ENCODE assay signal across 11 cellular contexts in the genomic region with DNA sequence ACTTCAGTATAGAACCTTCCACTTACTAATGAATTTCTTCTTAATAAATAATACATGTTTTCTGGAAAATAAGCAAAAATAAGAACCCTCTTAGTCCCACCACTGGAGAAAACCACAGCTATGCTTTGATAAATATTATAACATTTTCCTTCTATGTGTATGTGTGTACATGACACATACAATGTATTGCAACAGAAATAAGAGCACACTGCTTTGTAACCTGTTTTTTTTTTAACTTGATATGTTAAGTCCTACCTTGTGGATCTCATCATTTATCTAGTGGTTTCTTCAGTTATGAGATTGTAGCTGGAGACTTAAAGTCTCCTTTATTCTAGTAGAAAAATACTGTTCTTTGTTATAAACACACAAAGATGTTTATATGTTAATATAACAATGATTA. TPM values are rescaled to one million over a fixed set of nuclear protein-coding genes. Genes with fewer than 3 reads are reported as not detected.
DNase-seq lines count a peak whose midpoint lies in the region; ATAC-seq and TF ChIP-seq lines count a peak whose summit lies in the region.
"Had no signal": no experiment of that assay in that cellular context is flagged by ENCODE, and none has a peak within 500 bp of the region (broad histone marks: within the 10 kb centered on the region; RNA-seq: fewer than 3 reads in every experiment).

No MANE protein-coding gene starts in this region.

- TF ChIP-seq CTCF in transverse colon (IDR thresholded peaks at IDR 0.05): no peak

- no peak for TF ChIP-seq EP300 in transverse colon (IDR thresholded peaks at IDR 0.05; ENCODE audit: low read depth)

- H3K27me3 Mint-ChIP-seq in activated naive CD4-positive, alpha-beta T cell treated with anti-CD3 and anti-CD28 coated beads for 36 hours (ENCODE audit: low read depth): no peaks in the 10 kb centered on the region
- H3K27me3 Mint-ChIP-seq in activated naive CD8-positive, alpha-beta T cell treated with anti-CD3 and anti-CD28 coated beads for 36 hours: no peaks in the 10 kb centered on the region

- H3K36me3 ChIP-seq in mesenchymal stem cell (ENCODE audit: control insufficient read depth in 1 of 2, insufficient read depth in 2 of 2, low read depth in 1 of 2, low read length in 2 of 2): peaks cover 2 to 30% of the 10 kb centered on the region in 2 experiments
- peaks cover 0 to 3% (median 0%) of the 10 kb centered on the region in 4 donors for H3K36me3 ChIP-seq in transverse colon
- H3K36me3 ChIP-seq: thoracic aorta had no signal

- H3K14ac ChIP-seq in mesenchymal stem cell (ENCODE audit: low read length in 2 of 2): no peak overlapping the region

- H3K4me1 ChIP-seq in mesenchymal stem cell (ENCODE audit: control insufficient read depth, insufficient read depth, low read depth, low read length) (peaks cover 6% of the 10 kb centered on the region), transverse colon (peaks cover 2 to 42% (median 20%) of the 10 kb centered on the region in 4 donors)

- DNase-seq in activated naive CD4-positive, alpha-beta T cell treated with anti-CD3 and anti-CD28 coated beads for 36 hours: no peak
- DNase-seq in activated naive CD4-positive, alpha-beta T cell treated with anti-CD3 and anti-CD28 coated beads, Interleukin-2, amount 50 U/mL, for 16 hours: no peak
- DNase-seq in activated naive CD8-positive, alpha-beta T cell treated with anti-CD3 and anti-CD28 coated beads for 36 hours: no peak
- DNase-seq in mesenchymal stem cell (no peak), transverse colon (no peak), NCI-H774 (lab: John Stamatoyannopoulos, UW) (no peak), LoVo (ENCODE audit: low spot score) (no peak)
- DNase-seq: effector CD8-positive, alpha-beta T cell had no signal

- no peak overlapping the region for H3K4ac ChIP-seq in mesenchymal stem cell (ENCODE audit: low read depth in 1 of 2, low read length in 2 of 2)

- peaks cover 8% of the 10 kb centered on the region for H3K79me1 ChIP-seq in mesenchymal stem cell (replicated peaks; ENCODE audit: low read length, poor library complexity, severe bottlenecking)

- no peaks in the 10 kb centered on the region for H3K9me3 Mint-ChIP-seq in activated naive CD4-positive, alpha-beta T cell treated with anti-CD3 and anti-CD28 coated beads for 36 hours
- no peaks in the 10 kb centered on the region for H3K9me3 Mint-ChIP-seq in activated naive CD8-positive, alpha-beta T cell treated with anti-CD3 and anti-CD28 coated beads for 36 hours

- no peak overlapping the region for H2BK120ac ChIP-seq in mesenchymal stem cell (ENCODE audit: low read depth, low read length)

- peak overlapping the region; percentile 79 for H3K4me3 Mint-ChIP-seq in activated naive CD4-positive, alpha-beta T cell treated with anti-CD3 and anti-CD28 coated beads for 36 hours
- H3K4me3 Mint-ChIP-seq in activated naive CD8-positive, alpha-beta T cell treated with anti-CD3 and anti-CD28 coated beads for 36 hours: peak overlapping the region; percentile 84

- H3K27me3 ChIP-seq in mesenchymal stem cell (ENCODE audit: control insufficient read depth in 1 of 2, insufficient read depth in 1 of 2, low read length in 2 of 2) (no peaks in the 10 kb centered on the region), transverse colon (no peaks in the 10 kb centered on the region)
- H3K27me3 ChIP-seq: heart left ventricle had no signal

- intact Hi-C loops in activated naive CD4-positive, alpha-beta T cell treated with anti-CD3 and anti-CD28 coated beads for 36 hours (cut with micrococcal nuclease): loop anchor here (1.0 to 2.0 kb wide), 2 partner anchors 18 to 40 kb away; partner anchors contain the start of gene INPP1
- intact Hi-C loops in transverse colon (cut with DNase I; ENCODE audit: low total_unique reads): no loop called here

- H3K9ac ChIP-seq in mesenchymal stem cell (ENCODE audit: low read length): peak overlapping the region; percentile 80

- no peak overlapping the region for H2BK5ac ChIP-seq in mesenchymal stem cell (ENCODE audit: low read depth, low read length, poor library complexity, severe bottlenecking)

- CTCF ChIA-PET in activated naive CD4-positive, alpha-beta T cell treated with anti-CD3 and anti-CD28 coated beads for 36 hours (lab: Charles Lee): interaction anchor here (0.6 to 1.5 kb wide), 6 partner anchors 13 to 942 kb away, joined by 3 to 4 read pairs (median 3); partner anchors contain the start of gene INPP1

- H3K9me3 ChIP-seq in mesenchymal stem cell (ENCODE audit: control insufficient read depth, low read length): no peaks in the 10 kb centered on the region
- H3K9me3 ChIP-seq in transverse colon: no peaks in the 10 kb centered on the region
- H3K9me3 ChIP-seq: heart left ventricle, thoracic aorta had no signal

- in situ Hi-C loops in transverse colon (cut with MboI; ENCODE audit: low pct_ligation_motif_present in 1 of 4, low pct_unique_long_range_greater_than_20kb in 1 of 4, low sequenced_read_pairs in 3 of 4): loop anchor here in 2 of 4 donors (10.0 to 25.0 kb wide), 2 partner anchors 273 to 276 kb away; no protein-coding TSS in a partner anchor

- no peak overlapping the region for H4K91ac ChIP-seq in mesenchymal stem cell (ENCODE audit: low read length)

- H2AK5ac ChIP-seq in mesenchymal stem cell (ENCODE audit: low read length, severe bottlenecking): no peak overlapping the region

- H2AFZ ChIP-seq in mesenchymal stem cell (ENCODE audit: low read depth, low read length): no peak overlapping the region

- ATAC-seq in GM19324 (IDR thresholded peaks at IDR 0.05; ENCODE audit: low FRiP score, unreplicated experiment): no peak

- no peak overlapping the region for H2BK12ac ChIP-seq in mesenchymal stem cell (ENCODE audit: low read length in 2 of 2)

- H4K8ac ChIP-seq in mesenchymal stem cell (ENCODE audit: low read length): no peak overlapping the region

- peaks cover 23% of the 10 kb centered on the region for H3K4me1 Mint-ChIP-seq in activated naive CD4-positive, alpha-beta T cell treated with anti-CD3 and anti-CD28 coated beads for 36 hours (ENCODE audit: low read depth)
- H3K4me1 Mint-ChIP-seq in activated naive CD8-positive, alpha-beta T cell treated with anti-CD3 and anti-CD28 coated beads for 36 hours: peaks cover 27% of the 10 kb centered on the region

- H2BK15ac ChIP-seq in mesenchymal stem cell (ENCODE audit: low read depth, poor library complexity, severe bottlenecking): no peak overlapping the region

- H3K18ac ChIP-seq in mesenchymal stem cell (ENCODE audit: low read depth in 1 of 2, low read length in 2 of 2): no peak overlapping the region

- no peak overlapping the region for H3K23ac ChIP-seq in mesenchymal stem cell (ENCODE audit: low read length in 2 of 2)

- no peak overlapping the region for H3K27ac ChIP-seq in mesenchymal stem cell (ENCODE audit: low read length, poor library complexity, severe bottlenecking)
- peak overlapping the region in 3 of 4 donors; percentile 80 to 86 (median 82) for H3K27ac ChIP-seq in transverse colon

- TF ChIP-seq POLR2A in transverse colon (IDR thresholded peaks at IDR 0.05): no peak

- H3K4me2 ChIP-seq in mesenchymal stem cell (ENCODE audit: low read length, poor library complexity, severe bottlenecking): no peak overlapping the region

- H3K27ac Mint-ChIP-seq in activated naive CD4-positive, alpha-beta T cell treated with anti-CD3 and anti-CD28 coated beads for 36 hours: no peak overlapping the region
- H3K27ac Mint-ChIP-seq in activated naive CD8-positive, alpha-beta T cell treated with anti-CD3 and anti-CD28 coated beads for 36 hours: peak overlapping the region; percentile 82

- H3K36me3 Mint-ChIP-seq in activated naive CD4-positive, alpha-beta T cell treated with anti-CD3 and anti-CD28 coated beads for 36 hours (ENCODE audit: low read depth): no peaks in the 10 kb centered on the region
- no peaks in the 10 kb centered on the region for H3K36me3 Mint-ChIP-seq in activated naive CD8-positive, alpha-beta T cell treated with anti-CD3 and anti-CD28 coated beads for 36 hours

- H3K4me3 ChIP-seq in mesenchymal stem cell (ENCODE audit: insufficient read depth in 1 of 2, low read depth in 1 of 2, low read length in 2 of 2) (peak overlapping the region in 1 of 2 experiments; percentile 71), transverse colon (no peak overlapping the region)

RNA-seq across cellular contexts. Expression of gene INPP1, which starts 17.2 kb away (rescaled TPM):
- total RNA-seq in activated naive CD4-positive, alpha-beta T cell treated with anti-CD3 and anti-CD28 coated beads for 36 hours: 1 to 10 TPM; 6.3 to 7.0 TPM
- total RNA-seq in activated naive CD8-positive, alpha-beta T cell treated with anti-CD3 and anti-CD28 coated beads for 36 hours: 1 to 10 TPM; 7.6 to 8.3 TPM
- 19.5 TPM for polyA plus RNA-seq in mesenchymal stem cell (2013, experiment 1 of 2)
- polyA plus RNA-seq in mesenchymal stem cell (2013, experiment 2 of 2): 17.6 TPM
- total RNA-seq in transverse colon: 10 to 100 TPM in 3 of 4 donors, under 1 TPM in 1; 0.60 to 22.1 (median 21.2) TPM

RNA-seq across cellular contexts. Expression of gene HIBCH, which starts 40.9 kb away (rescaled TPM):
- total RNA-seq in activated naive CD4-positive, alpha-beta T cell treated with anti-CD3 and anti-CD28 coated beads for 36 hours: 10 to 100 TPM; 19.2 TPM
- total RNA-seq in activated naive CD8-positive, alpha-beta T cell treated with anti-CD3 and anti-CD28 coated beads for 36 hours: 10 to 100 TPM; 21.0 to 24.7 TPM
- 17.1 TPM for polyA plus RNA-seq in mesenchymal stem cell (2013, experiment 1 of 2)
- 18.5 TPM for polyA plus RNA-seq in mesenchymal stem cell (2013, experiment 2 of 2)
- 10 to 100 TPM in 2 of 4 donors, 1 to 10 TPM in 2; 6.0 to 33.0 (median 19.8) TPM for total RNA-seq in transverse colon

RNA-seq across cellular contexts. Expression of gene MFSD6, which starts 47.6 kb away (rescaled TPM):
- total RNA-seq in activated naive CD4-positive, alpha-beta T cell treated with anti-CD3 and anti-CD28 coated beads for 36 hours: 10 to 100 TPM; 21.0 to 21.6 TPM
- total RNA-seq in activated naive CD8-positive, alpha-beta T cell treated with anti-CD3 and anti-CD28 coated beads for 36 hours: 10 to 100 TPM; 45.6 to 51.1 TPM
- 2.1 TPM for polyA plus RNA-seq in mesenchymal stem cell (2013, experiment 1 of 2)
- 2.3 TPM for polyA plus RNA-seq in mesenchymal stem cell (2013, experiment 2 of 2)
- 10 to 100 TPM; 76.3 to 99.1 (median 83.0) TPM for total RNA-seq in transverse colon
